1 cellular context compared by ENCODE assay signal in the genomic region with DNA sequence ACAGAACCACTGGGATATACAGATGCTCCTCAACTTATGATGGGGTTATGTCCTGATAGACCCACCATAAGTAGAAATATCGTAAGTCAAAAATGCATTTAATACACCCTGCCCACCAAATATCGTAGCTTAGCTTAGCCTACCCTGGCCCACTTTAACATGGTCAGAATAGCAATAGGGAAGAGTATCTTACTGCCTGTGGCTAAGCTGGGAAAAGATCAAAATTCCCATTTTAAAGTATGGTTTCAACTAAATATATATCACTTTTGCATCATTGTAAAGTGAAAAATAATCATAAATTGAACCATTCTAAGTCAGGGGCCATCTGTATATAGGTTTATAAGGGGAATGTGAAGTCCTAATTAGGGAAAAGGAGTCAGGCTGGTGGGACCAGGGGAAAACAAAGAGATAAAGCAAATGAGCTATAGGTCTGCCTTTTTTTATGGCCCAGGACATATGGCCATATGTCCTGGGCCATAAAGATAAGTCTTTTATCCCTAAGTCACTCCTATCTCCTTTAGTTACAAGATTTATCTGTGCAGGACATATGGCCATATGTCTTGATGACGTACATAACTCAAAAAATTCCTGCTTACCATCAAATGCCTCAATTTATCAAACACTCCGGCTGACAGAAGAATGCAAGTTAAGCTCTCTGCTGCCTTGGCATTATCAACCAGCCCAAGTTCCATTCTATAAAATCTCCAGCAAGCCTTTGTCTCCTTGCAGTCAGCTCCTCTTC.
TF ChIP-seq lines count a peak whose summit lies in the region.

No MANE protein-coding gene starts in this region.

TF ChIP-seq in K562, 482 proteins besides CTCF, POLR2A, EP300 and RAD21 (continued from another document and continues in another):
- TF ChIP-seq TAF9B (IDR thresholded peaks at IDR 0.05; ENCODE audit: partially characterized antibody): peak; percentile 91
- TF ChIP-seq ZNF436 (CRISPR knock-in tag; IDR thresholded peaks at IDR 0.05): no peak
- TF ChIP-seq SAFB (IDR thresholded peaks at IDR 0.05; ENCODE audit: borderline replicate concordance, low read depth, low read length): no peak
- peak; percentile 91 for TF ChIP-seq FOXJ2 (tag; IDR thresholded peaks at IDR 0.05)
- TF ChIP-seq MYNN (IDR thresholded peaks at IDR 0.05): peak; percentile 76
- TF ChIP-seq MYNN (CRISPR knock-in tag; IDR thresholded peaks at IDR 0.05): no peak
- no peak for TF ChIP-seq SMAD2 (IDR thresholded peaks at IDR 0.05; ENCODE audit: low read depth, low read length)
- TF ChIP-seq SMARCB1 (IDR thresholded peaks at IDR 0.05; ENCODE audit: insufficient read length, low read depth): peak; percentile 86
- TF ChIP-seq TAF1 (IDR thresholded peaks at IDR 0.05; ENCODE audit: control insufficient read depth, extremely low read depth, insufficient read depth, low read length, severe bottlenecking): no peak
- TF ChIP-seq PTRF (tag; IDR thresholded peaks at IDR 0.05): no peak
- TF ChIP-seq, protein P1, sequence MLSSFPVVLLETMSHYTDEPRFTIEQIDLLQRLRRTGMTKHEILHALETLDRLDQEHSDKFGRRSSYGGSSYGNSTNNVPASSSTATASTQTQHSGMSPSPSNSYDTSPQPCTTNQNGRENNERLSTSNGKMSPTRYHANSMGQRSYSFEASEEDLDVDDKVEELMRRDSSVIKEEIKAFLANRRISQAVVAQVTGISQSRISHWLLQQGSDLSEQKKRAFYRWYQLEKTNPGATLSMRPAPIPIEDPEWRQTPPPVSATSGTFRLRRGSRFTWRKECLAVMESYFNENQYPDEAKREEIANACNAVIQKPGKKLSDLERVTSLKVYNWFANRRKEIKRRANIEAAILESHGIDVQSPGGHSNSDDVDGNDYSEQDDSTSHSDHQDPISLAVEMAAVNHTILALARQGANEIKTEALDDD (IDR thresholded peaks at IDR 0.05): 0 out of 2 replicates have a peak, but pooled peaks have one; percentile 80
- TF ChIP-seq, protein P2, sequence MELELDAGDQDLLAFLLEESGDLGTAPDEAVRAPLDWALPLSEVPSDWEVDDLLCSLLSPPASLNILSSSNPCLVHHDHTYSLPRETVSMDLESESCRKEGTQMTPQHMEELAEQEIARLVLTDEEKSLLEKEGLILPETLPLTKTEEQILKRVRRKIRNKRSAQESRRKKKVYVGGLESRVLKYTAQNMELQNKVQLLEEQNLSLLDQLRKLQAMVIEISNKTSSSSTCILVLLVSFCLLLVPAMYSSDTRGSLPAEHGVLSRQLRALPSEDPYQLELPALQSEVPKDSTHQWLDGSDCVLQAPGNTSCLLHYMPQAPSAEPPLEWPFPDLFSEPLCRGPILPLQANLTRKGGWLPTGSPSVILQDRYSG (tag; conservative IDR thresholded peaks at IDR 0.05; ENCODE audit: low read depth): no peak; the same call in 1 of the 2 replicates
- TF ChIP-seq RFX7 (CRISPR knock-in tag; IDR thresholded peaks at IDR 0.05): no peak
- no peak for TF ChIP-seq GABPB1 (CRISPR knock-in tag; IDR thresholded peaks at IDR 0.05)
- TF ChIP-seq, protein P3, sequence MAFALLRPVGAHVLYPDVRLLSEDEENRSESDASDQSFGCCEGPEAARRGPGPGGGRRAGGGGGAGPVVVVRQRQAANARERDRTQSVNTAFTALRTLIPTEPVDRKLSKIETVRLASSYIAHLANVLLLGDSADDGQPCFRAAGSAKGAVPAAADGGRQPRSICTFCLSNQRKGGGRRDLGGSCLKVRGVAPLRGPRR (CRISPR knock-in tag; IDR thresholded peaks at IDR 0.05): no peak
- TF ChIP-seq, protein P4, sequence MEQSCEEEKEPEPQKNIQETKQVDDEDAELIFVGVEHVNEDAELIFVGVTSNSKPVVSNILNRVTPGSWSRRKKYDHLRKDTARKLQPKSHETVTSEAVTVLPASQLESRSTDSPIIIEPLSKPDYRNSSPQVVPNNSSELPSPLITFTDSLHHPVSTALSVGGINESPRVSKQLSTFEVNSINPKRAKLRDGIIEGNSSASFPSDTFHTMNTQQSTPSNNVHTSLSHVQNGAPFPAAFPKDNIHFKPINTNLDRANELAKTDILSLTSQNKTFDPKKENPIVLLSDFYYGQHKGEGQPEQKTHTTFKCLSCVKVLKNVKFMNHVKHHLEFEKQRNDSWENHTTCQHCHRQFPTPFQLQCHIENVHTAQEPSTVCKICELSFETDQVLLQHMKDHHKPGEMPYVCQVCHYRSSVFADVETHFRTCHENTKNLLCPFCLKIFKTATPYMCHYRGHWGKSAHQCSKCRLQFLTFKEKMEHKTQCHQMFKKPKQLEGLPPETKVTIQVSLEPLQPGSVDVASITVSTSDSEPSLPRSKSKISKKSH (CRISPR knock-in tag; IDR thresholded peaks at IDR 0.05): no peak
- TF ChIP-seq, protein P5, sequence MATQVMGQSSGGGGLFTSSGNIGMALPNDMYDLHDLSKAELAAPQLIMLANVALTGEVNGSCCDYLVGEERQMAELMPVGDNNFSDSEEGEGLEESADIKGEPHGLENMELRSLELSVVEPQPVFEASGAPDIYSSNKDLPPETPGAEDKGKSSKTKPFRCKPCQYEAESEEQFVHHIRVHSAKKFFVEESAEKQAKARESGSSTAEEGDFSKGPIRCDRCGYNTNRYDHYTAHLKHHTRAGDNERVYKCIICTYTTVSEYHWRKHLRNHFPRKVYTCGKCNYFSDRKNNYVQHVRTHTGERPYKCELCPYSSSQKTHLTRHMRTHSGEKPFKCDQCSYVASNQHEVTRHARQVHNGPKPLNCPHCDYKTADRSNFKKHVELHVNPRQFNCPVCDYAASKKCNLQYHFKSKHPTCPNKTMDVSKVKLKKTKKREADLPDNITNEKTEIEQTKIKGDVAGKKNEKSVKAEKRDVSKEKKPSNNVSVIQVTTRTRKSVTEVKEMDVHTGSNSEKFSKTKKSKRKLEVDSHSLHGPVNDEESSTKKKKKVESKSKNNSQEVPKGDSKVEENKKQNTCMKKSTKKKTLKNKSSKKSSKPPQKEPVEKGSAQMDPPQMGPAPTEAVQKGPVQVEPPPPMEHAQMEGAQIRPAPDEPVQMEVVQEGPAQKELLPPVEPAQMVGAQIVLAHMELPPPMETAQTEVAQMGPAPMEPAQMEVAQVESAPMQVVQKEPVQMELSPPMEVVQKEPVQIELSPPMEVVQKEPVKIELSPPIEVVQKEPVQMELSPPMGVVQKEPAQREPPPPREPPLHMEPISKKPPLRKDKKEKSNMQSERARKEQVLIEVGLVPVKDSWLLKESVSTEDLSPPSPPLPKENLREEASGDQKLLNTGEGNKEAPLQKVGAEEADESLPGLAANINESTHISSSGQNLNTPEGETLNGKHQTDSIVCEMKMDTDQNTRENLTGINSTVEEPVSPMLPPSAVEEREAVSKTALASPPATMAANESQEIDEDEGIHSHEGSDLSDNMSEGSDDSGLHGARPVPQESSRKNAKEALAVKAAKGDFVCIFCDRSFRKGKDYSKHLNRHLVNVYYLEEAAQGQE (CRISPR knock-in tag; IDR thresholded peaks at IDR 0.05; ENCODE audit: low read depth): no peak
- TF ChIP-seq, protein P6, sequence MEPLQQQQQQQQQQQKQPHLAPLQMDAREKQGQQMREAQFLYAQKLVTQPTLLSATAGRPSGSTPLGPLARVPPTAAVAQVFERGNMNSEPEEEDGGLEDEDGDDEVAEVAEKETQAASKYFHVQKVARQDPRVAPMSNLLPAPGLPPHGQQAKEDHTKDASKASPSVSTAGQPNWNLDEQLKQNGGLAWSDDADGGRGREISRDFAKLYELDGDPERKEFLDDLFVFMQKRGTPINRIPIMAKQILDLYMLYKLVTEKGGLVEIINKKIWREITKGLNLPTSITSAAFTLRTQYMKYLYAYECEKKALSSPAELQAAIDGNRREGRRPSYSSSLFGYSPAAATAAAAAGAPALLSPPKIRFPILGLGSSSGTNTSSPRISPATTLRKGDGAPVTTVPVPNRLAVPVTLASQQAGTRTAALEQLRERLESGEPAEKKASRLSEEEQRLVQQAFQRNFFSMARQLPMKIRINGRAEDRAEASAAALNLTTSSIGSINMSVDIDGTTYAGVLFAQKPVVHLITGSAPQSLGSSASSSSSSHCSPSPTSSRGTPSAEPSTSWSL (CRISPR knock-in tag; IDR thresholded peaks at IDR 0.05; ENCODE audit: borderline replicate concordance): no peak
- no peak for TF ChIP-seq DIDO1 (tag; IDR thresholded peaks at IDR 0.05; ENCODE audit: low read depth)
- TF ChIP-seq PHTF2 (CRISPR knock-in tag; IDR thresholded peaks at IDR 0.05): no peak
- no peak for TF ChIP-seq ZNF408 (CRISPR knock-in tag; IDR thresholded peaks at IDR 0.05; ENCODE audit: low read depth)
- TF ChIP-seq, protein P7, sequence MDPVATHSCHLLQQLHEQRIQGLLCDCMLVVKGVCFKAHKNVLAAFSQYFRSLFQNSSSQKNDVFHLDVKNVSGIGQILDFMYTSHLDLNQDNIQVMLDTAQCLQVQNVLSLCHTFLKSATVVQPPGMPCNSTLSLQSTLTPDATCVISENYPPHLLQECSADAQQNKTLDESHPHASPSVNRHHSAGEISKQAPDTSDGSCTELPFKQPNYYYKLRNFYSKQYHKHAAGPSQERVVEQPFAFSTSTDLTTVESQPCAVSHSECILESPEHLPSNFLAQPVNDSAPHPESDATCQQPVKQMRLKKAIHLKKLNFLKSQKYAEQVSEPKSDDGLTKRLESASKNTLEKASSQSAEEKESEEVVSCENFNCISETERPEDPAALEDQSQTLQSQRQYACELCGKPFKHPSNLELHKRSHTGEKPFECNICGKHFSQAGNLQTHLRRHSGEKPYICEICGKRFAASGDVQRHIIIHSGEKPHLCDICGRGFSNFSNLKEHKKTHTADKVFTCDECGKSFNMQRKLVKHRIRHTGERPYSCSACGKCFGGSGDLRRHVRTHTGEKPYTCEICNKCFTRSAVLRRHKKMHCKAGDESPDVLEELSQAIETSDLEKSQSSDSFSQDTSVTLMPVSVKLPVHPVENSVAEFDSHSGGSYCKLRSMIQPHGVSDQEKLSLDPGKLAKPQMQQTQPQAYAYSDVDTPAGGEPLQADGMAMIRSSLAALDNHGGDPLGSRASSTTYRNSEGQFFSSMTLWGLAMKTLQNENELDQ (CRISPR knock-in tag; IDR thresholded peaks at IDR 0.05; ENCODE audit: borderline replicate concordance): no peak
- peak; percentile 87 for TF ChIP-seq NFE2 (IDR thresholded peaks at IDR 0.05; ENCODE audit: low read depth)
- peak; percentile 96 for TF ChIP-seq ATF7 (IDR thresholded peaks at IDR 0.05)
- TF ChIP-seq RBM34 (IDR thresholded peaks at IDR 0.05; ENCODE audit: borderline replicate concordance, insufficient read depth, low read length): no peak
- peak; percentile 77 for TF ChIP-seq ELF4 (CRISPR knock-in tag; IDR thresholded peaks at IDR 0.05)
- TF ChIP-seq KLF6 (CRISPR knock-in tag; IDR thresholded peaks at IDR 0.05; ENCODE audit: borderline replicate concordance): peak; percentile 56; the same call in 1 of the 2 replicates
- no peak for TF ChIP-seq ZNF699 (CRISPR knock-in tag; IDR thresholded peaks at IDR 0.05; ENCODE audit: insufficient replicate concordance)
- TF ChIP-seq SMARCE1 (IDR thresholded peaks at IDR 0.05): peak; percentile 100
- TF ChIP-seq SLC30A9 (CRISPR knock-in tag; IDR thresholded peaks at IDR 0.05): no peak
- TF ChIP-seq, protein P8, sequence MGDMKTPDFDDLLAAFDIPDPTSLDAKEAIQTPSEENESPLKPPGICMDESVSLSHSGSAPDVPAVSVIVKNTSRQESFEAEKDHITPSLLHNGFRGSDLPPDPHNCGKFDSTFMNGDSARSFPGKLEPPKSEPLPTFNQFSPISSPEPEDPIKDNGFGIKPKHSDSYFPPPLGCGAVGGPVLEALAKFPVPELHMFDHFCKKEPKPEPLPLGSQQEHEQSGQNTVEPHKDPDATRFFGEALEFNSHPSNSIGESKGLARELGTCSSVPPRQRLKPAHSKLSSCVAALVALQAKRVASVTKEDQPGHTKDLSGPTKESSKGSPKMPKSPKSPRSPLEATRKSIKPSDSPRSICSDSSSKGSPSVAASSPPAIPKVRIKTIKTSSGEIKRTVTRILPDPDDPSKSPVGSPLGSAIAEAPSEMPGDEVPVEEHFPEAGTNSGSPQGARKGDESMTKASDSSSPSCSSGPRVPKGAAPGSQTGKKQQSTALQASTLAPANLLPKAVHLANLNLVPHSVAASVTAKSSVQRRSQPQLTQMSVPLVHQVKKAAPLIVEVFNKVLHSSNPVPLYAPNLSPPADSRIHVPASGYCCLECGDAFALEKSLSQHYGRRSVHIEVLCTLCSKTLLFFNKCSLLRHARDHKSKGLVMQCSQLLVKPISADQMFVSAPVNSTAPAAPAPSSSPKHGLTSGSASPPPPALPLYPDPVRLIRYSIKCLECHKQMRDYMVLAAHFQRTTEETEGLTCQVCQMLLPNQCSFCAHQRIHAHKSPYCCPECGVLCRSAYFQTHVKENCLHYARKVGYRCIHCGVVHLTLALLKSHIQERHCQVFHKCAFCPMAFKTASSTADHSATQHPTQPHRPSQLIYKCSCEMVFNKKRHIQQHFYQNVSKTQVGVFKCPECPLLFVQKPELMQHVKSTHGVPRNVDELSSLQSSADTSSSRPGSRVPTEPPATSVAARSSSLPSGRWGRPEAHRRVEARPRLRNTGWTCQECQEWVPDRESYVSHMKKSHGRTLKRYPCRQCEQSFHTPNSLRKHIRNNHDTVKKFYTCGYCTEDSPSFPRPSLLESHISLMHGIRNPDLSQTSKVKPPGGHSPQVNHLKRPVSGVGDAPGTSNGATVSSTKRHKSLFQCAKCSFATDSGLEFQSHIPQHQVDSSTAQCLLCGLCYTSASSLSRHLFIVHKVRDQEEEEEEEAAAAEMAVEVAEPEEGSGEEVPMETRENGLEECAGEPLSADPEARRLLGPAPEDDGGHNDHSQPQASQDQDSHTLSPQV (IDR thresholded peaks at IDR 0.05): peak; percentile 38
- TF ChIP-seq, protein P9, sequence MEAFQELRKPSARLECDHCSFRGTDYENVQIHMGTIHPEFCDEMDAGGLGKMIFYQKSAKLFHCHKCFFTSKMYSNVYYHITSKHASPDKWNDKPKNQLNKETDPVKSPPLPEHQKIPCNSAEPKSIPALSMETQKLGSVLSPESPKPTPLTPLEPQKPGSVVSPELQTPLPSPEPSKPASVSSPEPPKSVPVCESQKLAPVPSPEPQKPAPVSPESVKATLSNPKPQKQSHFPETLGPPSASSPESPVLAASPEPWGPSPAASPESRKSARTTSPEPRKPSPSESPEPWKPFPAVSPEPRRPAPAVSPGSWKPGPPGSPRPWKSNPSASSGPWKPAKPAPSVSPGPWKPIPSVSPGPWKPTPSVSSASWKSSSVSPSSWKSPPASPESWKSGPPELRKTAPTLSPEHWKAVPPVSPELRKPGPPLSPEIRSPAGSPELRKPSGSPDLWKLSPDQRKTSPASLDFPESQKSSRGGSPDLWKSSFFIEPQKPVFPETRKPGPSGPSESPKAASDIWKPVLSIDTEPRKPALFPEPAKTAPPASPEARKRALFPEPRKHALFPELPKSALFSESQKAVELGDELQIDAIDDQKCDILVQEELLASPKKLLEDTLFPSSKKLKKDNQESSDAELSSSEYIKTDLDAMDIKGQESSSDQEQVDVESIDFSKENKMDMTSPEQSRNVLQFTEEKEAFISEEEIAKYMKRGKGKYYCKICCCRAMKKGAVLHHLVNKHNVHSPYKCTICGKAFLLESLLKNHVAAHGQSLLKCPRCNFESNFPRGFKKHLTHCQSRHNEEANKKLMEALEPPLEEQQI (IDR thresholded peaks at IDR 0.05): peak; percentile 95
- TF ChIP-seq SIN3B (IDR thresholded peaks at IDR 0.05; ENCODE audit: low read depth): no peak
- no peak for TF ChIP-seq ZFPM2 (CRISPR knock-in tag; IDR thresholded peaks at IDR 0.05)
- TF ChIP-seq ZNF75A (CRISPR knock-in tag; IDR thresholded peaks at IDR 0.05): no peak
- TF ChIP-seq NFXL1 (CRISPR knock-in tag; IDR thresholded peaks at IDR 0.05): peak; percentile 1; the same call in 1 of the 2 replicates
- TF ChIP-seq, protein P10, sequence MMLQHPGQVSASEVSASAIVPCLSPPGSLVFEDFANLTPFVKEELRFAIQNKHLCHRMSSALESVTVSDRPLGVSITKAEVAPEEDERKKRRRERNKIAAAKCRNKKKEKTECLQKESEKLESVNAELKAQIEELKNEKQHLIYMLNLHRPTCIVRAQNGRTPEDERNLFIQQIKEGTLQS (IDR thresholded peaks at IDR 0.05): peak; percentile 94
- TF ChIP-seq, protein P10 (CRISPR knock-in tag; conservative IDR thresholded peaks at IDR 0.05): no peak
- no peak for TF ChIP-seq NFIX (CRISPR knock-in tag; IDR thresholded peaks at IDR 0.05; ENCODE audit: low read depth)
